Comparison of ENCODE assay signal across 1 cellular context in genomic region chr9:1200847-1201251, GRCh38.
TF ChIP-seq lines count a peak whose summit lies in the region.

No MANE protein-coding gene starts in this region.

TF ChIP-seq in HepG2, 621 proteins besides CTCF, POLR2A, EP300 and RAD21 (continued from another document):
- TF ChIP-seq ZBTB39 (CRISPR knock-in tag; IDR thresholded peaks at IDR 0.05), result no peak
- TF ChIP-seq ZNF780A (CRISPR knock-in tag; IDR thresholded peaks at IDR 0.05), result no peak
- no peak for TF ChIP-seq ZNF263 (CRISPR knock-in tag; IDR thresholded peaks at IDR 0.05)
- no peak for TF ChIP-seq NFAT5 (CRISPR knock-in tag; IDR thresholded peaks at IDR 0.05)
- TF ChIP-seq HNF4A (CRISPR knock-in tag; IDR thresholded peaks at IDR 0.05), result peak; percentile 76
- TF ChIP-seq BHLHE40 (IDR thresholded peaks at IDR 0.05; ENCODE audit: low read length), result no peak
- TF ChIP-seq KMT2B (CRISPR knock-in tag; IDR thresholded peaks at IDR 0.05), result no peak
- TF ChIP-seq MAFK (conservative IDR thresholded peaks at IDR 0.05 in 1 of 2, IDR thresholded peaks at IDR 0.05 in 1 of 2; ENCODE audit: low read length in 2 of 2), result peak; percentile 41 to 46; a peak in 2 of 4 replicates
- 0 out of 2 replicates have a peak, but pooled peaks have one; percentile 16 for TF ChIP-seq PAXIP1 (CRISPR knock-in tag; conservative IDR thresholded peaks at IDR 0.05)
- no peak for TF ChIP-seq ZXDC (CRISPR knock-in tag; IDR thresholded peaks at IDR 0.05)
- peak; percentile 77 for TF ChIP-seq GFI1 (CRISPR knock-in tag; IDR thresholded peaks at IDR 0.05; ENCODE audit: borderline replicate concordance)
- no peak for TF ChIP-seq HNRNPH1 (optimal IDR thresholded peaks at IDR 0.05; ENCODE audit: low read depth, low read length)
- TF ChIP-seq ZNF687 (CRISPR knock-in tag; IDR thresholded peaks at IDR 0.05), result no peak
- TF ChIP-seq RBM22 (optimal IDR thresholded peaks at IDR 0.05; ENCODE audit: low read length), result no peak
TF ChIP-seq in HepG2: peak in this region for 10.
